In the genomic region with DNA sequence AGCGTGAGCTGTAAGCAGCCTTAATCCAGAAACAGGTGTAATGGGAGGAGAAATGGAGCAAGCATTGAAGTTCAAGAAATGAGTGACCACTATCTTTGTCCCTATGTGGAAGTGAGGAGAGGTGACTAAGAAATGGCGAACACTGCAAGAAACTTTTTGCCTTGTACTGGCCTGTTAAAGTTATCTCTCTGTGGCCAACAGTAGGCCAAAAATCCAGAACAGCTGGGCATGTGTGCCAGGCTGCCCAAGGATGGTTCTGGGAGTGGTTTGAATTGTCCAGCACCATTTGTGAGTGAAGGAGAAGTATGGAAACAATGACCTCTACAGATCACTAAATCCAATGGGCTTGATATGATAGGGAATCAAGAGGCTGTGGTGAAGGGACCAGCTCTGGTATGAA, we compare ENCODE assay signal across 2 cellular contexts.
TF ChIP-seq lines count a peak whose summit lies in the region.

No MANE protein-coding gene starts in this region.

TF ChIP-seq in IMR-90, 13 proteins besides CTCF, POLR2A, EP300 and RAD21:
- TF ChIP-seq NFE2L2 (IDR thresholded peaks at IDR 0.05; ENCODE audit: low read depth, low read length): no peak
- no peak for TF ChIP-seq RFX5 (IDR thresholded peaks at IDR 0.05; ENCODE audit: low read depth, low read length)
- TF ChIP-seq RCOR1 (IDR thresholded peaks at IDR 0.05; ENCODE audit: insufficient replicate concordance, low read length): no peak
- TF ChIP-seq CHD1 (IDR thresholded peaks at IDR 0.05; ENCODE audit: low read depth, low read length): no peak

TF ChIP-seq in GM12891, 5 proteins besides CTCF, POLR2A, EP300 and RAD21:
- TF ChIP-seq POLR2AphosphoS5 (IDR thresholded peaks at IDR 0.05; ENCODE audit: low read depth, low read length) (no peak), SPI1 (IDR thresholded peaks at IDR 0.05; ENCODE audit: low read depth, low read length) (no peak), PAX5 (IDR thresholded peaks at IDR 0.05; ENCODE audit: insufficient read depth, low read length, severe bottlenecking) (no peak), TAF1 (IDR thresholded peaks at IDR 0.05; ENCODE audit: low read depth, low read length) (no peak), POU2F2 (IDR thresholded peaks at IDR 0.05; ENCODE audit: low read depth, low read length) (no peak)
